In genomic region chr12:41919025-41919424, GRCh38 we compare ENCODE assay signal across 22 cellular contexts.
"Had no signal": no experiment of that assay in that cellular context is flagged by ENCODE, and none has a peak within 500 bp of the region (broad histone marks: within the 10 kb centered on the region; RNA-seq: fewer than 3 reads in every experiment).

No MANE protein-coding gene starts in this region.

- H3K36me3 ChIP-seq: brain microvascular endothelial cell, gastroesophageal sphincter, heart left ventricle, lower lobe of right lung, sigmoid colon, stomach, uterus, WERI-Rb-1 had no signal

- H3K9me3 ChIP-seq: gastroesophageal sphincter, heart left ventricle, lower lobe of right lung, sigmoid colon, stomach, uterus had no signal

- DNase-seq: activated CD4-positive, alpha-beta T cell treated with anti-CD3 and anti-CD28 coated beads for 1 hour; activated CD4-positive, alpha-beta T cell treated with anti-CD3 and anti-CD28 coated beads, Interleukin-2, amount 50 U/mL, for 1 hour; activated CD8-positive, alpha-beta T cell treated with anti-CD3 and anti-CD28 coated beads, Interleukin-2, amount 10 ng/mL, durations not matched to agents 7 days and 5 days; aorta; brain microvascular endothelial cell; central memory CD4-positive, alpha-beta T cell; effector memory CD4-positive, alpha-beta T cell; heart left ventricle; kidney; lower lobe of right lung; mesendoderm; naive B cell; posterior cingulate gyrus; sigmoid colon; stimulated activated CD4-positive, alpha-beta T cell treated with anti-CD3 and anti-CD28 coated beads, Interleukin-15, amount 100 ng/mL, for 24 hours; stomach; trophoblast cell; uterus; WERI-Rb-1 had no signal

- H3K27ac ChIP-seq: brain microvascular endothelial cell, epithelial cell of prostate, gastroesophageal sphincter, lower lobe of right lung, sigmoid colon, stomach, uterus, WERI-Rb-1 had no signal

- H3K27me3 ChIP-seq: brain microvascular endothelial cell, gastroesophageal sphincter, heart left ventricle, sigmoid colon, stomach, uterus had no signal

- H3K4me3 ChIP-seq: gastroesophageal sphincter, lower lobe of right lung, sigmoid colon, smooth muscle cell, stomach, uterus had no signal

- H3K4me1 ChIP-seq: uterus had no signal
